Comparison of ENCODE assay signal across 8 cellular contexts in genomic region chr16:72092832-72093447, GRCh38. TPM values are rescaled to one million over a fixed set of nuclear protein-coding genes. Genes with fewer than 3 reads are reported as not detected.
A peak's percentile ranks its signal among the peaks of the same experiment; 100 is the strongest.
DNase-seq lines count a peak whose midpoint lies in the region; ATAC-seq and TF ChIP-seq lines count a peak whose summit lies in the region.

No MANE protein-coding gene starts in this region.

- CTCF ChIA-PET in CD8-positive, alpha-beta memory T cell (lab: Charles Lee), result no interaction called here
- CTCF ChIA-PET in activated CD4-positive, alpha-beta memory T cell treated with anti-CD3 and anti-CD28 coated beads, Interleukin-2, amount 10 ng/mL, durations not matched to agents 7 days and 5 days (lab: Charles Lee), result interaction anchor here (1.0 to 2.9 kb wide), 6 partner anchors 21 to 571 kb away, joined by 3 to 11 read pairs (median 4); no protein-coding TSS in a partner anchor

- H3K36me3 Mint-ChIP-seq in CD8-positive, alpha-beta memory T cell, result peaks cover 0 to 66% (median 16%) of the 10 kb centered on the region in 3 donors
- peaks cover 51% of the 10 kb centered on the region for H3K36me3 Mint-ChIP-seq in activated CD4-positive, alpha-beta memory T cell treated with anti-CD3 and anti-CD28 coated beads, Interleukin-2, amount 10 ng/mL, durations not matched to agents 7 days and 5 days (ENCODE audit: low read depth)

- peak overlapping the region; percentile 84 for H3K4me3 ChIP-seq in CD8-positive, alpha-beta memory T cell (ENCODE audit: low read length)
- H3K4me3 ChIP-seq in osteoblast (ENCODE audit: insufficient read depth, low read length), result peak overlapping the region; percentile 88

- peak overlapping the region; percentile 67 for H3K4me2 ChIP-seq in osteoblast (ENCODE audit: insufficient read depth, low read length)

- no peak for DNase-seq in CD8-positive, alpha-beta memory T cell
- peak; percentile 43 for DNase-seq in HS-5 (ENCODE audit: low read depth)
- no peak for DNase-seq in activated CD4-positive, alpha-beta memory T cell treated with anti-CD3 and anti-CD28 coated beads, Interleukin-2, amount 10 ng/mL, durations not matched to agents 7 days and 5 days
- peak; percentile 32 to 56 for DNase-seq in foreskin keratinocyte
- DNase-seq in osteoblast (ENCODE audit: insufficient read length, low spot score, missing footprints), result peak; percentile 92
- no peak for DNase-seq in D341Med (ENCODE audit: low spot score)

- peaks cover 14% of the 10 kb centered on the region for H4K20me1 ChIP-seq in osteoblast (ENCODE audit: insufficient read depth, low read length)

- peaks cover 28% of the 10 kb centered on the region for H3K4me1 ChIP-seq in CD8-positive, alpha-beta memory T cell (ENCODE audit: insufficient read depth, low read length)
- H3K4me1 ChIP-seq in foreskin keratinocyte (no peaks in the 10 kb centered on the region), osteoblast (ENCODE audit: insufficient read depth, low read length) (peaks cover 16% of the 10 kb centered on the region)

- no peaks in the 10 kb centered on the region for H3K9me3 ChIP-seq in CD8-positive, alpha-beta memory T cell (ENCODE audit: low read length)
- no peaks in the 10 kb centered on the region for H3K9me3 ChIP-seq in osteoblast (ENCODE audit: low read depth, low read length)

- ATAC-seq in foreskin keratinocyte, result peak; percentile 32
- no peak for ATAC-seq in GM18505 (IDR thresholded peaks at IDR 0.05; ENCODE audit: unreplicated experiment)
- no peak for ATAC-seq in HG03159 (IDR thresholded peaks at IDR 0.05; ENCODE audit: unreplicated experiment)

- H3K27me3 ChIP-seq in CD8-positive, alpha-beta memory T cell (ENCODE audit: insufficient read depth, low read length, poor library complexity, severe bottlenecking), result no peaks in the 10 kb centered on the region
- no peaks in the 10 kb centered on the region for H3K27me3 ChIP-seq in foreskin keratinocyte
- no peaks in the 10 kb centered on the region for H3K27me3 ChIP-seq in osteoblast (ENCODE audit: insufficient read depth, low read length)

- H2AFZ ChIP-seq in osteoblast (ENCODE audit: low read length), result peak overlapping the region; percentile 92

- H3K36me3 ChIP-seq in CD8-positive, alpha-beta memory T cell (ENCODE audit: insufficient read depth, low read length), result peaks cover 31% of the 10 kb centered on the region
- H3K36me3 ChIP-seq in osteoblast (ENCODE audit: insufficient read depth, low read length), result peaks cover 42% of the 10 kb centered on the region

- TF ChIP-seq POLR2A in GM18505 (IDR thresholded peaks at IDR 0.05; ENCODE audit: borderline replicate concordance, extremely low read depth, insufficient read depth, insufficient read length), result no peak

- peaks cover 77% of the 10 kb centered on the region for H3K79me2 ChIP-seq in osteoblast (ENCODE audit: insufficient read depth, low read length)

- POLR2A ChIA-PET in CD8-positive, alpha-beta memory T cell (lab: Charles Lee), result interaction anchor here (1.0 kb wide), 1 partner anchor 528 kb away, joined by 4 read pairs; no protein-coding TSS in a partner anchor
- POLR2A ChIA-PET in activated CD4-positive, alpha-beta memory T cell treated with anti-CD3 and anti-CD28 coated beads, Interleukin-2, amount 10 ng/mL, durations not matched to agents 7 days and 5 days (lab: Charles Lee), result interaction anchor here (0.9 to 1.7 kb wide), 12 partner anchors 9 to 572 kb away, joined by 3 to 6 read pairs (median 3); partner anchors contain the start of genes AP1G1 and IST1

- peak overlapping the region; percentile 80 to 100 (median 99) for H3K27ac Mint-ChIP-seq in CD8-positive, alpha-beta memory T cell
- peak overlapping the region; percentile 95 for H3K27ac Mint-ChIP-seq in activated CD4-positive, alpha-beta memory T cell treated with anti-CD3 and anti-CD28 coated beads, Interleukin-2, amount 10 ng/mL, durations not matched to agents 7 days and 5 days

- TF ChIP-seq CTCF in foreskin keratinocyte (conservative IDR thresholded peaks at IDR 0.05) (no peak), osteoblast (IDR thresholded peaks at IDR 0.05; ENCODE audit: extremely low read depth, low read depth, low read length) (no peak)

- peaks cover 61 to 73% (median 73%) of the 10 kb centered on the region in 3 donors for H3K4me1 Mint-ChIP-seq in CD8-positive, alpha-beta memory T cell
- H3K4me1 Mint-ChIP-seq in activated CD4-positive, alpha-beta memory T cell treated with anti-CD3 and anti-CD28 coated beads, Interleukin-2, amount 10 ng/mL, durations not matched to agents 7 days and 5 days, result peaks cover 43% of the 10 kb centered on the region

- H3K27me3 Mint-ChIP-seq in CD8-positive, alpha-beta memory T cell, result no peaks in the 10 kb centered on the region
- no peaks in the 10 kb centered on the region for H3K27me3 Mint-ChIP-seq in activated CD4-positive, alpha-beta memory T cell treated with anti-CD3 and anti-CD28 coated beads, Interleukin-2, amount 10 ng/mL, durations not matched to agents 7 days and 5 days

- peak overlapping the region; percentile 95 for H3K27ac ChIP-seq in CD8-positive, alpha-beta memory T cell (ENCODE audit: low read depth, low read length)
- H3K27ac ChIP-seq in foreskin keratinocyte (peak overlapping the region; percentile 42), osteoblast (ENCODE audit: low read depth, low read length) (peak overlapping the region; percentile 72)

- H3K9me3 Mint-ChIP-seq in CD8-positive, alpha-beta memory T cell, result no peaks in the 10 kb centered on the region
- no peaks in the 10 kb centered on the region for H3K9me3 Mint-ChIP-seq in activated CD4-positive, alpha-beta memory T cell treated with anti-CD3 and anti-CD28 coated beads, Interleukin-2, amount 10 ng/mL, durations not matched to agents 7 days and 5 days

- peak overlapping the region; percentile 93 to 100 (median 99) for H3K4me3 Mint-ChIP-seq in CD8-positive, alpha-beta memory T cell
- H3K4me3 Mint-ChIP-seq in activated CD4-positive, alpha-beta memory T cell treated with anti-CD3 and anti-CD28 coated beads, Interleukin-2, amount 10 ng/mL, durations not matched to agents 7 days and 5 days, result peak overlapping the region; percentile 96

RNA-seq across cellular contexts. Expression of gene TXNL4B, which starts 0.5 kb away (rescaled TPM):
- 10 to 100 TPM; 37.9 to 38.7 TPM for total RNA-seq in CD8-positive, alpha-beta memory T cell
- polyA plus RNA-seq in CD8-positive, alpha-beta memory T cell, result 14.0 TPM
- total RNA-seq in activated CD4-positive, alpha-beta memory T cell treated with anti-CD3 and anti-CD28 coated beads, Interleukin-2, amount 10 ng/mL, durations not matched to agents 7 days and 5 days, result 10 to 100 TPM; 15.3 to 16.2 TPM
- 8.6 and 10.3 TPM in 2 replicates for total RNA-seq in foreskin keratinocyte
- 7.4 and 7.5 TPM in 2 replicates for polyA plus RNA-seq in foreskin keratinocyte
- 9.1 and 12.3 TPM in 2 replicates for total RNA-seq in osteoblast

RNA-seq across cellular contexts. Expression of gene DHX38, which starts 0.7 kb away (rescaled TPM):
- 10 to 100 TPM; 93.6 to 98.3 TPM for total RNA-seq in CD8-positive, alpha-beta memory T cell
- 32.7 TPM for polyA plus RNA-seq in CD8-positive, alpha-beta memory T cell
- 10 to 100 TPM; 70.2 to 70.7 TPM for total RNA-seq in activated CD4-positive, alpha-beta memory T cell treated with anti-CD3 and anti-CD28 coated beads, Interleukin-2, amount 10 ng/mL, durations not matched to agents 7 days and 5 days
- 46.8 and 48.5 TPM in 2 replicates for total RNA-seq in foreskin keratinocyte
- polyA plus RNA-seq in foreskin keratinocyte, result 28.8 and 29.5 TPM in 2 replicates
- total RNA-seq in osteoblast, result 51.4 and 52.7 TPM in 2 replicates

RNA-seq across cellular contexts. Expression of gene HPR, which starts 29.9 kb away (rescaled TPM):
- not detected for total RNA-seq in CD8-positive, alpha-beta memory T cell
- polyA plus RNA-seq in CD8-positive, alpha-beta memory T cell, result not detected
- total RNA-seq in activated CD4-positive, alpha-beta memory T cell treated with anti-CD3 and anti-CD28 coated beads, Interleukin-2, amount 10 ng/mL, durations not matched to agents 7 days and 5 days, result not detected
- total RNA-seq in foreskin keratinocyte (not detected in 2 replicates), osteoblast (not detected in 2 replicates)
- polyA plus RNA-seq in foreskin keratinocyte, result not detected in 2 replicates

RNA-seq across cellular contexts. Expression of gene HP, which starts 38.6 kb away (rescaled TPM):
- total RNA-seq in CD8-positive, alpha-beta memory T cell, result not detected
- polyA plus RNA-seq in CD8-positive, alpha-beta memory T cell, result not detected
- total RNA-seq in activated CD4-positive, alpha-beta memory T cell treated with anti-CD3 and anti-CD28 coated beads, Interleukin-2, amount 10 ng/mL, durations not matched to agents 7 days and 5 days, result not detected
- total RNA-seq in foreskin keratinocyte (not detected in 2 replicates), osteoblast (not detected in 2 replicates)
- polyA plus RNA-seq in foreskin keratinocyte, result not detected in 2 replicates

Comparison
In these comparisons a context has a peak if more than half of its experiments do, and no peak if none do; other contexts are left out.
1. DNase-seq: peak in HS-5 (single experiment), foreskin keratinocyte (2 of 2) and osteoblast (single experiment); none in CD8-positive, alpha-beta memory T cell (0 of 5), activated CD4-positive, alpha-beta memory T cell treated with anti-CD3 and anti-CD28 coated beads, Interleukin-2, amount 10 ng/mL, durations not matched to agents 7 days and 5 days (single experiment) and D341Med (single experiment).
2. H3K27ac ChIP-seq: peak in every context shown above with its lines; median percentile 95 in CD8-positive, alpha-beta memory T cell; 72 in osteoblast; 42 in foreskin keratinocyte.